ENCODE assay signal across 2 cellular contexts in the genomic region with DNA sequence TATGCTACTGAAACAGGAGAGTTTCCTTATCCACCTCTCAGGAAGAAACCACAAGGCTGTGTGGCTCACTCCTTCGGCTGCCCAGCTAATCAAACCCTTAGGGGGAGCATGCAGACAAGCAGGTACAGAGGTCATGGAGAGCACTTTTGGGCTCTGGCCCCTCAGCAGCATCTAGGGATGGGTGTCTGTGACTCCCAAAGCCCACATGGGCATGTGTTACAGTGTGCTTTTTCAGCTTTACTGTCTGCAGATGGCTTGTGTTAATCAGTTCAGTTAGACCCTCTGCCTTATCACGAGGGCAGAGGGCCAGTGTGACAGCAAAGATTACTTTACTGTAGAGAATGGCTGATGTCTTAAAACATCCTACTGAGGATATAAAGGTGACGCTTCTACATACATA.
TF ChIP-seq lines count a peak whose summit lies in the region.

No MANE protein-coding gene starts in this region.

TF ChIP-seq in GM23338, 12 proteins besides CTCF, POLR2A, EP300 and RAD21:
- TF ChIP-seq, protein P1, sequence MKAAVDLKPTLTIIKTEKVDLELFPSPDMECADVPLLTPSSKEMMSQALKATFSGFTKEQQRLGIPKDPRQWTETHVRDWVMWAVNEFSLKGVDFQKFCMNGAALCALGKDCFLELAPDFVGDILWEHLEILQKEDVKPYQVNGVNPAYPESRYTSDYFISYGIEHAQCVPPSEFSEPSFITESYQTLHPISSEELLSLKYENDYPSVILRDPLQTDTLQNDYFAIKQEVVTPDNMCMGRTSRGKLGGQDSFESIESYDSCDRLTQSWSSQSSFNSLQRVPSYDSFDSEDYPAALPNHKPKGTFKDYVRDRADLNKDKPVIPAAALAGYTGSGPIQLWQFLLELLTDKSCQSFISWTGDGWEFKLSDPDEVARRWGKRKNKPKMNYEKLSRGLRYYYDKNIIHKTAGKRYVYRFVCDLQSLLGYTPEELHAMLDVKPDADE (IDR thresholded peaks at IDR 0.05) = no peak
- no peak for TF ChIP-seq JUNB (IDR thresholded peaks at IDR 0.05; ENCODE audit: unreplicated experiment)
- no peak for TF ChIP-seq NANOG (IDR thresholded peaks at IDR 0.05; ENCODE audit: borderline replicate concordance)
- TF ChIP-seq, protein P2, sequence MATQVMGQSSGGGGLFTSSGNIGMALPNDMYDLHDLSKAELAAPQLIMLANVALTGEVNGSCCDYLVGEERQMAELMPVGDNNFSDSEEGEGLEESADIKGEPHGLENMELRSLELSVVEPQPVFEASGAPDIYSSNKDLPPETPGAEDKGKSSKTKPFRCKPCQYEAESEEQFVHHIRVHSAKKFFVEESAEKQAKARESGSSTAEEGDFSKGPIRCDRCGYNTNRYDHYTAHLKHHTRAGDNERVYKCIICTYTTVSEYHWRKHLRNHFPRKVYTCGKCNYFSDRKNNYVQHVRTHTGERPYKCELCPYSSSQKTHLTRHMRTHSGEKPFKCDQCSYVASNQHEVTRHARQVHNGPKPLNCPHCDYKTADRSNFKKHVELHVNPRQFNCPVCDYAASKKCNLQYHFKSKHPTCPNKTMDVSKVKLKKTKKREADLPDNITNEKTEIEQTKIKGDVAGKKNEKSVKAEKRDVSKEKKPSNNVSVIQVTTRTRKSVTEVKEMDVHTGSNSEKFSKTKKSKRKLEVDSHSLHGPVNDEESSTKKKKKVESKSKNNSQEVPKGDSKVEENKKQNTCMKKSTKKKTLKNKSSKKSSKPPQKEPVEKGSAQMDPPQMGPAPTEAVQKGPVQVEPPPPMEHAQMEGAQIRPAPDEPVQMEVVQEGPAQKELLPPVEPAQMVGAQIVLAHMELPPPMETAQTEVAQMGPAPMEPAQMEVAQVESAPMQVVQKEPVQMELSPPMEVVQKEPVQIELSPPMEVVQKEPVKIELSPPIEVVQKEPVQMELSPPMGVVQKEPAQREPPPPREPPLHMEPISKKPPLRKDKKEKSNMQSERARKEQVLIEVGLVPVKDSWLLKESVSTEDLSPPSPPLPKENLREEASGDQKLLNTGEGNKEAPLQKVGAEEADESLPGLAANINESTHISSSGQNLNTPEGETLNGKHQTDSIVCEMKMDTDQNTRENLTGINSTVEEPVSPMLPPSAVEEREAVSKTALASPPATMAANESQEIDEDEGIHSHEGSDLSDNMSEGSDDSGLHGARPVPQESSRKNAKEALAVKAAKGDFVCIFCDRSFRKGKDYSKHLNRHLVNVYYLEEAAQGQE (IDR thresholded peaks at IDR 0.05; ENCODE audit: unreplicated experiment) = no peak
- TF ChIP-seq EZH2phosphoT487 (IDR thresholded peaks at IDR 0.05; ENCODE audit: unreplicated experiment) = no peak
- TF ChIP-seq, protein P3, sequence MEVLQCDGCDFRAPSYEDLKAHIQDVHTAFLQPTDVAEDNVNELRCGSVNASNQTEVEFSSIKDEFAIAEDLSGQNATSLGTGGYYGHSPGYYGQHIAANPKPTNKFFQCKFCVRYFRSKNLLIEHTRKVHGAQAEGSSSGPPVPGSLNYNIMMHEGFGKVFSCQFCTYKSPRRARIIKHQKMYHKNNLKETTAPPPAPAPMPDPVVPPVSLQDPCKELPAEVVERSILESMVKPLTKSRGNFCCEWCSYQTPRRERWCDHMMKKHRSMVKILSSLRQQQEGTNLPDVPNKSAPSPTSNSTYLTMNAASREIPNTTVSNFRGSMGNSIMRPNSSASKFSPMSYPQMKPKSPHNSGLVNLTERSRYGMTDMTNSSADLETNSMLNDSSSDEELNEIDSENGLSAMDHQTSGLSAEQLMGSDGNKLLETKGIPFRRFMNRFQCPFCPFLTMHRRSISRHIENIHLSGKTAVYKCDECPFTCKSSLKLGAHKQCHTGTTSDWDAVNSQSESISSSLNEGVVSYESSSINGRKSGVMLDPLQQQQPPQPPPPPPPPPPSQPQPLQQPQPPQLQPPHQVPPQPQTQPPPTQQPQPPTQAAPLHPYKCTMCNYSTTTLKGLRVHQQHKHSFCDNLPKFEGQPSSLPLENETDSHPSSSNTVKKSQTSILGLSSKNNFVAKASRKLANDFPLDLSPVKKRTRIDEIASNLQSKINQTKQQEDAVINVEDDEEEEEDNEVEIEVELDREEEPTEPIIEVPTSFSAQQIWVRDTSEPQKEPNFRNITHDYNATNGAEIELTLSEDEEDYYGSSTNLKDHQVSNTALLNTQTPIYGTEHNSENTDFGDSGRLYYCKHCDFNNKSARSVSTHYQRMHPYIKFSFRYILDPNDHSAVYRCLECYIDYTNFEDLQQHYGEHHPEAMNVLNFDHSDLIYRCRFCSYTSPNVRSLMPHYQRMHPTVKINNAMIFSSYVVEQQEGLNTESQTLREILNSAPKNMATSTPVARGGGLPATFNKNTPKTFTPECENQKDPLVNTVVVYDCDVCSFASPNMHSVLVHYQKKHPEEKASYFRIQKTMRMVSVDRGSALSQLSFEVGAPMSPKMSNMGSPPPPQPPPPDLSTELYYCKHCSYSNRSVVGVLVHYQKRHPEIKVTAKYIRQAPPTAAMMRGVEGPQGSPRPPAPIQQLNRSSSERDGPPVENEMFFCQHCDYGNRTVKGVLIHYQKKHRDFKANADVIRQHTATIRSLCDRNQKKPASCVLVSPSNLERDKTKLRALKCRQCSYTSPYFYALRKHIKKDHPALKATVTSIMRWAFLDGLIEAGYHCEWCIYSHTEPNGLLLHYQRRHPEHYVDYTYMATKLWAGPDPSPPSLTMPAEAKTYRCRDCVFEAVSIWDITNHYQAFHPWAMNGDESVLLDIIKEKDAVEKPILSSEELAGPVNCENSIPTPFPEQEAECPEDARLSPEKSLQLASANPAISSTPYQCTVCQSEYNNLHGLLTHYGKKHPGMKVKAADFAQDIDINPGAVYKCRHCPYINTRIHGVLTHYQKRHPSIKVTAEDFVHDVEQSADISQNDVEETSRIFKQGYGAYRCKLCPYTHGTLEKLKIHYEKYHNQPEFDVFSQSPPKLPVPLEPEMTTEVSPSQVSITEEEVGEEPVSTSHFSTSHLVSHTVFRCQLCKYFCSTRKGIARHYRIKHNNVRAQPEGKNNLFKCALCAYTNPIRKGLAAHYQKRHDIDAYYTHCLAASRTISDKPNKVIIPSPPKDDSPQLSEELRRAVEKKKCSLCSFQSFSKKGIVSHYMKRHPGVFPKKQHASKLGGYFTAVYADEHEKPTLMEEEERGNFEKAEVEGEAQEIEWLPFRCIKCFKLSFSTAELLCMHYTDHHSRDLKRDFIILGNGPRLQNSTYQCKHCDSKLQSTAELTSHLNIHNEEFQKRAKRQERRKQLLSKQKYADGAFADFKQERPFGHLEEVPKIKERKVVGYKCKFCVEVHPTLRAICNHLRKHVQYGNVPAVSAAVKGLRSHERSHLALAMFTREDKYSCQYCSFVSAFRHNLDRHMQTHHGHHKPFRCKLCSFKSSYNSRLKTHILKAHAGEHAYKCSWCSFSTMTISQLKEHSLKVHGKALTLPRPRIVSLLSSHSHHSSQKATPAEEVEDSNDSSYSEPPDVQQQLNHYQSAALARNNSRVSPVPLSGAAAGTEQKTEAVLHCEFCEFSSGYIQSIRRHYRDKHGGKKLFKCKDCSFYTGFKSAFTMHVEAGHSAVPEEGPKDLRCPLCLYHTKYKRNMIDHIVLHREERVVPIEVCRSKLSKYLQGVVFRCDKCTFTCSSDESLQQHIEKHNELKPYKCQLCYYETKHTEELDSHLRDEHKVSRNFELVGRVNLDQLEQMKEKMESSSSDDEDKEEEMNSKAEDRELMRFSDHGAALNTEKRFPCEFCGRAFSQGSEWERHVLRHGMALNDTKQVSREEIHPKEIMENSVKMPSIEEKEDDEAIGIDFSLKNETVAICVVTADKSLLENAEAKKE (CRISPR knock-in tag; IDR thresholded peaks at IDR 0.05) = no peak
- TF ChIP-seq CREB1 (CRISPR knock-in tag; IDR thresholded peaks at IDR 0.05; ENCODE audit: low read depth) = no peak
- TF ChIP-seq ZNF331 (CRISPR knock-in tag; IDR thresholded peaks at IDR 0.05; ENCODE audit: low read depth) = no peak
- no peak for TF ChIP-seq POLR2AphosphoS5 (IDR thresholded peaks at IDR 0.05; ENCODE audit: low read depth)

TF ChIP-seq in H1, 55 proteins besides CTCF, POLR2A, EP300 and RAD21 (continued from another document):
- TF ChIP-seq BRCA1 (IDR thresholded peaks at IDR 0.05; ENCODE audit: low read depth, low read length) = no peak
- TF ChIP-seq SAP30 (IDR thresholded peaks at IDR 0.05; ENCODE audit: insufficient read depth, insufficient replicate concordance, low read length) = no peak
- TF ChIP-seq CREB1 (IDR thresholded peaks at IDR 0.05) = no peak
- no peak for TF ChIP-seq POU5F1 (IDR thresholded peaks at IDR 0.05; ENCODE audit: low read depth, low read length)
- TF ChIP-seq SP1 (IDR thresholded peaks at IDR 0.05; ENCODE audit: low read depth, low read length) = no peak
- TF ChIP-seq EZH2 (IDR thresholded peaks at IDR 0.05; ENCODE audit: low read depth, low read length, severe bottlenecking) = no peak
- no peak for TF ChIP-seq TCF12 (IDR thresholded peaks at IDR 0.05; ENCODE audit: low read depth, low read length)
- no peak for TF ChIP-seq SIRT6 (IDR thresholded peaks at IDR 0.05; ENCODE audit: low read length)
- no peak for TF ChIP-seq SIN3A (conservative IDR thresholded peaks at IDR 0.05 in 1 of 2, IDR thresholded peaks at IDR 0.05 in 1 of 2; ENCODE audit: low read depth in 1 of 2, low read length in 2 of 2)
- TF ChIP-seq RFX5 (IDR thresholded peaks at IDR 0.05; ENCODE audit: borderline replicate concordance, low read depth, low read length) = no peak
- TF ChIP-seq CEBPB (IDR thresholded peaks at IDR 0.05; ENCODE audit: low read depth, low read length) = no peak
- TF ChIP-seq SRF (IDR thresholded peaks at IDR 0.05; ENCODE audit: low read depth, low read length) = no peak
- TF ChIP-seq MAFK (IDR thresholded peaks at IDR 0.05; ENCODE audit: low read depth, low read length) = no peak
- TF ChIP-seq BCL11A (IDR thresholded peaks at IDR 0.05; ENCODE audit: low read depth in 2 of 2, low read length in 2 of 2) = no peak
- no peak for TF ChIP-seq KDM1A (IDR thresholded peaks at IDR 0.05; ENCODE audit: borderline replicate concordance, low read length)
TF ChIP-seq in H1: peak in this region for 0.
